Comparison of ENCODE assay signal across 13 cellular contexts in the genomic region with DNA sequence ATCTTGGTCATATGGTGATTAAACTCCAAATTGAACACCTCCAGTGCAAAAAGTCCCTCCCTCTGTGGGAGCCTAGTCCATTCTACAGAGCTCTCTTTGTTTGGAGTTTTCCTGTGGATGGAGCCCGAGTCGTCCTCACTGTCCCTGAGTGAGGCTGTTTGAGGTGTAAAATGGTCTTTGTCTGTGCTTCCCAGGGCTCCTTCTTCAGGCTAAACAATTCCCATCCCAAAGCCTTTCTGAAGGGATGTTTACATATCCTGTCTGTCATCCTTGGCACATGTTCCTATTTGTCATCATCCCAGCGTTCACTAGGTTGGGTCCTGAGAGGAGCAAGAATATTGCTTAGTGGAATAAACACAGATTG.
DNase-seq lines count a peak whose midpoint lies in the region; ATAC-seq and TF ChIP-seq lines count a peak whose summit lies in the region.
"Had no signal": no experiment of that assay in that cellular context is flagged by ENCODE, and none has a peak within 500 bp of the region (broad histone marks: within the 10 kb centered on the region; RNA-seq: fewer than 3 reads in every experiment).

No MANE protein-coding gene starts in this region.

- CTCF ChIA-PET in activated CD4-positive, alpha-beta T cell treated with anti-CD3 and anti-CD28 coated beads, Interleukin-2, amount 10 ng/mL, durations not matched to agents 7 days and 5 days (lab: Charles Lee), result interaction anchor here (1.0 kb wide), 1 partner anchor 63 kb away, joined by 4 read pairs; no protein-coding TSS in a partner anchor

- no peaks in the 10 kb centered on the region for H3K4me1 Mint-ChIP-seq in activated CD4-positive, alpha-beta T cell treated with anti-CD3 and anti-CD28 coated beads, Interleukin-2, amount 10 ng/mL, durations not matched to agents 7 days and 5 days
- H3K4me1 Mint-ChIP-seq: naive B cell had no signal

- TF ChIP-seq EP300 in gastroesophageal sphincter (IDR thresholded peaks at IDR 0.05), result no peak

- H3K9me3 ChIP-seq in HUES48 (ENCODE audit: control insufficient read depth, insufficient read depth, low read length) (no peaks in the 10 kb centered on the region), prostate gland (no peaks in the 10 kb centered on the region), gastroesophageal sphincter (no peaks in the 10 kb centered on the region)
- H3K9me3 ChIP-seq: thoracic aorta had no signal

- H3K27me3 Mint-ChIP-seq in activated CD4-positive, alpha-beta T cell treated with anti-CD3 and anti-CD28 coated beads, Interleukin-2, amount 10 ng/mL, durations not matched to agents 7 days and 5 days, result no peaks in the 10 kb centered on the region

- peaks cover 21% of the 10 kb centered on the region for H3K4me1 ChIP-seq in HUES48 (ENCODE audit: control insufficient read depth, insufficient read depth, low read length)
- no peaks in the 10 kb centered on the region for H3K4me1 ChIP-seq in prostate gland (replicated peaks)
- H3K4me1 ChIP-seq in gastroesophageal sphincter, result peaks cover 0 to 33% (median 4%) of the 10 kb centered on the region in 3 donors

- DNase-seq in AG08395 (ENCODE audit: low spot score) (peak; percentile 73), hepatic stellate cell (ENCODE audit: low spot score) (peak; percentile 80), prostate gland (ENCODE audit: low spot score) (no peak)
- no peak for DNase-seq in activated CD4-positive, alpha-beta T cell treated with anti-CD3 and anti-CD28 coated beads, Interleukin-2, amount 10 ng/mL, durations not matched to agents 7 days and 5 days
- DNase-seq: amygdala; head of caudate nucleus; naive B cell; stimulated activated CD4-positive, alpha-beta T cell treated with anti-CD3 and anti-CD28 coated beads, Interleukin-4, amount 100 ng/mL, for 4 hours had no signal

- TF ChIP-seq POLR2A in prostate gland (IDR thresholded peaks at IDR 0.05) (no peak), gastroesophageal sphincter (IDR thresholded peaks at IDR 0.05) (no peak)

- no peak for TF ChIP-seq CTCF in VCaP (conservative IDR thresholded peaks at IDR 0.05)
- no peak for TF ChIP-seq CTCF in prostate gland (IDR thresholded peaks at IDR 0.05)
- TF ChIP-seq CTCF in gastroesophageal sphincter (IDR thresholded peaks at IDR 0.05), result no peak

- no peak overlapping the region for H3K9ac ChIP-seq in HUES48 (ENCODE audit: low read depth, low read length)

- H3K36me3 ChIP-seq in HUES48 (ENCODE audit: control insufficient read depth, insufficient read depth, low read length) (no peaks in the 10 kb centered on the region), prostate gland (no peaks in the 10 kb centered on the region), gastroesophageal sphincter (no peaks in the 10 kb centered on the region)

- no peaks in the 10 kb centered on the region for H3K27me3 ChIP-seq in HUES48 (ENCODE audit: control insufficient read depth, insufficient read depth, low read length)
- H3K27me3 ChIP-seq in prostate gland (replicated peaks; ENCODE audit: insufficient read depth), result no peaks in the 10 kb centered on the region
- no peaks in the 10 kb centered on the region for H3K27me3 ChIP-seq in gastroesophageal sphincter

- no peak overlapping the region for H3K4me3 Mint-ChIP-seq in activated CD4-positive, alpha-beta T cell treated with anti-CD3 and anti-CD28 coated beads, Interleukin-2, amount 10 ng/mL, durations not matched to agents 7 days and 5 days
- H3K4me3 Mint-ChIP-seq: naive B cell had no signal

- H3K36me3 Mint-ChIP-seq in activated CD4-positive, alpha-beta T cell treated with anti-CD3 and anti-CD28 coated beads, Interleukin-2, amount 10 ng/mL, durations not matched to agents 7 days and 5 days (ENCODE audit: low read depth), result no peaks in the 10 kb centered on the region
- H3K36me3 Mint-ChIP-seq: naive B cell had no signal

- intact Hi-C loops in prostate gland (cut with DNase I), result no loop called here

- 42% methylated on average over 3 of the region's 3 CpGs for WGBS in prostate gland
- WGBS in gastroesophageal sphincter (ENCODE audit: low coverage in 1 of 2), 2 donors, result 0 to 48% methylated on average over 1 to 3 of the region's 3 CpGs

- H3K27ac ChIP-seq in HUES48 (ENCODE audit: low read depth, low read length) (peak overlapping the region; percentile 88), VCaP (peak overlapping the region; percentile 18; the same call in 1 of the 2 replicates), prostate gland (no peak overlapping the region), gastroesophageal sphincter (no peak overlapping the region)

- POLR2A ChIA-PET in activated CD4-positive, alpha-beta T cell treated with anti-CD3 and anti-CD28 coated beads, Interleukin-2, amount 10 ng/mL, durations not matched to agents 7 days and 5 days (lab: Charles Lee), result no interaction called here

- no peaks in the 10 kb centered on the region for H3K9me3 Mint-ChIP-seq in activated CD4-positive, alpha-beta T cell treated with anti-CD3 and anti-CD28 coated beads, Interleukin-2, amount 10 ng/mL, durations not matched to agents 7 days and 5 days

- ATAC-seq in GM21526 (IDR thresholded peaks at IDR 0.05; ENCODE audit: low FRiP score, unreplicated experiment), result no peak
- ATAC-seq in gastroesophageal sphincter, result no peak

- H3K27ac Mint-ChIP-seq in activated CD4-positive, alpha-beta T cell treated with anti-CD3 and anti-CD28 coated beads, Interleukin-2, amount 10 ng/mL, durations not matched to agents 7 days and 5 days, result no peak overlapping the region
- H3K27ac Mint-ChIP-seq: naive B cell had no signal

- H3K4me3 ChIP-seq in HUES48 (ENCODE audit: low read depth, low read length), result no peak overlapping the region
- no peak overlapping the region for H3K4me3 ChIP-seq in prostate gland
- no peak overlapping the region for H3K4me3 ChIP-seq in gastroesophageal sphincter
- H3K4me3 ChIP-seq: thoracic aorta had no signal

Comparison
In these comparisons a context has a peak if more than half of its experiments do, and no peak if none do; other contexts are left out.
1. DNase-seq: peak in AG08395 (single experiment) and hepatic stellate cell (single experiment); none in activated CD4-positive, alpha-beta T cell treated with anti-CD3 and anti-CD28 coated beads, Interleukin-2, amount 10 ng/mL, durations not matched to agents 7 days and 5 days (single experiment) and prostate gland (single experiment).
2. H3K27ac ChIP-seq: peak in HUES48 (single experiment) and VCaP (single experiment); none in prostate gland (0 of 2) and gastroesophageal sphincter (0 of 4).